Comparison of ENCODE assay signal across 8 cellular contexts in genomic region chr2:147845608-147846002, GRCh38. TPM values are rescaled to one million over a fixed set of nuclear protein-coding genes. Genes with fewer than 3 reads are reported as not detected.
DNase-seq lines count a peak whose midpoint lies in the region; ATAC-seq and TF ChIP-seq lines count a peak whose summit lies in the region.

No MANE protein-coding gene starts in this region.

- no peak for DNase-seq in activated naive CD4-positive, alpha-beta T cell treated with anti-CD3 and anti-CD28 coated beads for 36 hours
- no peak for DNase-seq in activated naive CD4-positive, alpha-beta T cell (lab: John Stamatoyannopoulos, UW)
- DNase-seq in activated CD8-positive, alpha-beta T cell treated with anti-CD3 and anti-CD28 coated beads for 36 hours = no peak
- DNase-seq in stimulated activated effector memory CD8-positive, alpha-beta T cell treated with anti-CD3 and anti-CD28 coated beads, Interleukin-12 subunit alpha, Interleukin-12 subunit beta, amount 100 ng/mL, for 72 hours (ENCODE audit: low spot score in 2 of 2) = no peak
- no peak for DNase-seq in NCI-H1092 treated with DMSO at 0.1 percent for 48 hours (lab: John Stamatoyannopoulos, UW)

- H3K9me3 ChIP-seq in iPS-15b (ENCODE audit: control insufficient read depth, insufficient read depth, low read length) = no peaks in the 10 kb centered on the region

- intact Hi-C loops in activated naive CD4-positive, alpha-beta T cell treated with anti-CD3 and anti-CD28 coated beads for 36 hours (cut with micrococcal nuclease) = loop anchor here (1.0 to 5.0 kb wide), 10 partner anchors 15 to 1742 kb away; partner anchors contain the start of genes KIF5C and MMADHC
- intact Hi-C loops in activated CD8-positive, alpha-beta T cell treated with anti-CD3 and anti-CD28 coated beads for 36 hours (cut with micrococcal nuclease) = no loop called here

- peaks cover 8% of the 10 kb centered on the region for H3K4me1 ChIP-seq in iPS-15b (ENCODE audit: control insufficient read depth, insufficient read depth, low read length)

- no peak for ATAC-seq in activated CD8-positive, alpha-beta T cell treated with anti-CD3 and anti-CD28 coated beads for 36 hours
- no peak for ATAC-seq in stimulated activated effector memory CD8-positive, alpha-beta T cell treated with anti-CD3 and anti-CD28 coated beads, Interleukin-12 subunit alpha, Interleukin-12 subunit beta, amount 100 ng/mL, for 72 hours
- ATAC-seq in HG03135 (IDR thresholded peaks at IDR 0.05; ENCODE audit: unreplicated experiment) = no peak
- no peak for ATAC-seq in GM19328 (IDR thresholded peaks at IDR 0.05; ENCODE audit: unreplicated experiment)

- H3K36me3 ChIP-seq in iPS-15b (ENCODE audit: control insufficient read depth, insufficient read depth, low read length) = no peaks in the 10 kb centered on the region

- CTCF ChIA-PET in activated naive CD4-positive, alpha-beta T cell treated with anti-CD3 and anti-CD28 coated beads for 36 hours (lab: Charles Lee) = interaction anchor here (1.7 kb wide), 1 partner anchor 65 kb away, joined by 8 read pairs; no protein-coding TSS in a partner anchor
- CTCF ChIA-PET in activated CD8-positive, alpha-beta T cell treated with anti-CD3 and anti-CD28 coated beads for 36 hours (lab: Charles Lee) = no interaction called here

- peaks cover 26% of the 10 kb centered on the region for H3K27me3 ChIP-seq in iPS-15b (ENCODE audit: control insufficient read depth, insufficient read depth, low read length)

- H3K9ac ChIP-seq in iPS-15b (ENCODE audit: low read depth, low read length) = no peak overlapping the region

- TF ChIP-seq CTCF in activated CD8-positive, alpha-beta T cell treated with anti-CD3 and anti-CD28 coated beads for 36 hours (IDR thresholded peaks at IDR 0.05) = no peak

- no peaks in the 10 kb centered on the region for H3K9me3 Mint-ChIP-seq in activated naive CD4-positive, alpha-beta T cell treated with anti-CD3 and anti-CD28 coated beads for 36 hours
- H3K9me3 Mint-ChIP-seq in activated CD8-positive, alpha-beta T cell treated with anti-CD3 and anti-CD28 coated beads for 36 hours = no peaks in the 10 kb centered on the region
- no peaks in the 10 kb centered on the region for H3K9me3 Mint-ChIP-seq in stimulated activated effector memory CD8-positive, alpha-beta T cell treated with anti-CD3 and anti-CD28 coated beads, Interleukin-12 subunit alpha, Interleukin-12 subunit beta, amount 100 ng/mL, for 72 hours

- peaks cover 38% of the 10 kb centered on the region for H3K4me1 Mint-ChIP-seq in activated naive CD4-positive, alpha-beta T cell treated with anti-CD3 and anti-CD28 coated beads for 36 hours (ENCODE audit: low read depth)
- H3K4me1 Mint-ChIP-seq in activated CD8-positive, alpha-beta T cell treated with anti-CD3 and anti-CD28 coated beads for 36 hours (ENCODE audit: low read depth) = peaks cover 28% of the 10 kb centered on the region
- H3K4me1 Mint-ChIP-seq in stimulated activated effector memory CD8-positive, alpha-beta T cell treated with anti-CD3 and anti-CD28 coated beads, Interleukin-12 subunit alpha, Interleukin-12 subunit beta, amount 100 ng/mL, for 72 hours = peaks cover 35% of the 10 kb centered on the region

- peak overlapping the region; percentile 55 for H3K4me3 ChIP-seq in iPS-15b (ENCODE audit: low read depth, low read length)

- peaks cover 12% of the 10 kb centered on the region for H3K27me3 Mint-ChIP-seq in activated naive CD4-positive, alpha-beta T cell treated with anti-CD3 and anti-CD28 coated beads for 36 hours (ENCODE audit: low read depth)
- peaks cover 51% of the 10 kb centered on the region for H3K27me3 Mint-ChIP-seq in activated CD8-positive, alpha-beta T cell treated with anti-CD3 and anti-CD28 coated beads for 36 hours

- POLR2A ChIA-PET in activated CD8-positive, alpha-beta T cell treated with anti-CD3 and anti-CD28 coated beads for 36 hours (lab: Charles Lee) = no interaction called here

- peak overlapping the region; percentile 75 for H3K27ac Mint-ChIP-seq in activated naive CD4-positive, alpha-beta T cell treated with anti-CD3 and anti-CD28 coated beads for 36 hours
- no peak overlapping the region for H3K27ac Mint-ChIP-seq in activated CD8-positive, alpha-beta T cell treated with anti-CD3 and anti-CD28 coated beads for 36 hours
- peak overlapping the region; percentile 88 for H3K27ac Mint-ChIP-seq in stimulated activated effector memory CD8-positive, alpha-beta T cell treated with anti-CD3 and anti-CD28 coated beads, Interleukin-12 subunit alpha, Interleukin-12 subunit beta, amount 100 ng/mL, for 72 hours

- peaks cover 2% of the 10 kb centered on the region for H3K36me3 Mint-ChIP-seq in activated naive CD4-positive, alpha-beta T cell treated with anti-CD3 and anti-CD28 coated beads for 36 hours (ENCODE audit: low read depth)
- peaks cover 1% of the 10 kb centered on the region for H3K36me3 Mint-ChIP-seq in activated CD8-positive, alpha-beta T cell treated with anti-CD3 and anti-CD28 coated beads for 36 hours (ENCODE audit: low read depth)
- peaks cover 9% of the 10 kb centered on the region for H3K36me3 Mint-ChIP-seq in stimulated activated effector memory CD8-positive, alpha-beta T cell treated with anti-CD3 and anti-CD28 coated beads, Interleukin-12 subunit alpha, Interleukin-12 subunit beta, amount 100 ng/mL, for 72 hours

- peak overlapping the region; percentile 88 for H3K4me3 Mint-ChIP-seq in activated naive CD4-positive, alpha-beta T cell treated with anti-CD3 and anti-CD28 coated beads for 36 hours
- peak overlapping the region; percentile 91 for H3K4me3 Mint-ChIP-seq in activated CD8-positive, alpha-beta T cell treated with anti-CD3 and anti-CD28 coated beads for 36 hours
- H3K4me3 Mint-ChIP-seq in stimulated activated effector memory CD8-positive, alpha-beta T cell treated with anti-CD3 and anti-CD28 coated beads, Interleukin-12 subunit alpha, Interleukin-12 subunit beta, amount 100 ng/mL, for 72 hours = peak overlapping the region; percentile 87

RNA-seq across cellular contexts. Expression of gene ACVR2A, which starts 0.8 kb away (rescaled TPM):
- total RNA-seq in activated naive CD4-positive, alpha-beta T cell treated with anti-CD3 and anti-CD28 coated beads for 36 hours = 1 to 10 TPM; 5.7 to 6.0 TPM
- 1 to 10 TPM in 1 of 2 experiments, under 1 TPM in 1; 0.63 to 1.2 TPM for total RNA-seq in activated CD8-positive, alpha-beta T cell treated with anti-CD3 and anti-CD28 coated beads for 36 hours
